ENCODE assay signal across 10 cellular contexts in the genomic region with DNA sequence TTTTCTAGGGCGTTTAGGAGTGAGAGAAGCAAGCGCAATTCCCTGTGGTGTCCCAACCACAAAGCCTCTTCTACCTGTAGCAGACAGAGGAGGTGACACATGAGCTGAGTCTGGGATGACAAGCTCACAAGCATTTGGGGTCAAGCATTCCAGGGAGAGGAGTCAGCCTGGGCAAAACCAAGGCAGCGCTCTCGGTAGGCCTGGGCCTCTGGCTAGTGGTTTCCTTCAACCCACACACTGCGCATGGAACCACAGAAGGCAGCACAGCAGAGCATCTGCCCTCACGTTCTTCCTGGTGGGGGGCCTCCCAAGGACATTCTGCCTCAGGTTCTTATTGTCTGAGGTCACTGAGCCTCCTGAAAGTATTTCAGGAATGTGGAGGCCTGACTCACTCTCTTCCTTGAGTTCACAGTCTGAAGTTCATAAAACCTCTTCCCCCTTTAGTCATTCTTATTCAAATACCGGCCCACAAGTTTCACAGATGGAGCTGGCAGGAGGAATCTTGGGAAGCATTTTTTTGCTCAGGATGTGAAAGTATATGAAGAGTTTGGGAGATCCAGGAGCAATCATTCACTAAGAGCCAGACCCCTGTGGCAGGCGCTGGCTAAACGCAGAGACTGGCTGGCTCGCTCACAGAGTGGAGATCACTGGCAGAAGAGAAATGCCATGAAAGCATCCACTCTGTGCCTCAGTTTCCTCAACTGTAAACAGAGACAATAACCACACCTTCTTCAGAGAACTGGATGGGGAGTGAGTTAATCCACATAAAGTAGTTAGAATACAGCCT. TPM values are rescaled to one million over a fixed set of nuclear protein-coding genes. Genes with fewer than 3 reads are reported as not detected.
DNase-seq lines count a peak whose midpoint lies in the region; ATAC-seq and TF ChIP-seq lines count a peak whose summit lies in the region.
"Had no signal": no experiment of that assay in that cellular context is flagged by ENCODE, and none has a peak within 500 bp of the region (broad histone marks: within the 10 kb centered on the region; RNA-seq: fewer than 3 reads in every experiment).

No MANE protein-coding gene starts in this region.

- H3K27me3 ChIP-seq in iPS-20b (ENCODE audit: insufficient read depth, low read length) (no peaks in the 10 kb centered on the region), sigmoid colon (no peaks in the 10 kb centered on the region)
- H3K27me3 ChIP-seq: BLaER1 had no signal

- H3K9me3 ChIP-seq in iPS-20b (ENCODE audit: insufficient read depth, low read depth, low read length), result no peaks in the 10 kb centered on the region
- H3K9me3 ChIP-seq in sigmoid colon, result no peaks in the 10 kb centered on the region
- H3K9me3 ChIP-seq: BLaER1 had no signal

- H3K9me3 Mint-ChIP-seq in stimulated activated effector memory CD8-positive, alpha-beta T cell treated with anti-CD3 and anti-CD28 coated beads, Interleukin-12 subunit alpha, Interleukin-12 subunit beta, amount 100 ng/mL, for 72 hours, result no peaks in the 10 kb centered on the region

- no peaks in the 10 kb centered on the region for H3K36me3 Mint-ChIP-seq in stimulated activated effector memory CD8-positive, alpha-beta T cell treated with anti-CD3 and anti-CD28 coated beads, Interleukin-12 subunit alpha, Interleukin-12 subunit beta, amount 100 ng/mL, for 72 hours

- intact Hi-C loops in sigmoid colon (cut with DNase I), result no loop called here

- no peak for TF ChIP-seq CTCF in astrocyte of the spinal cord (IDR thresholded peaks at IDR 0.05; ENCODE audit: low read depth, low read length)
- no peak for TF ChIP-seq CTCF in sigmoid colon (IDR thresholded peaks at IDR 0.05)

- H3K27ac ChIP-seq in iPS-20b (ENCODE audit: low read length) (peak overlapping the region; percentile 27), sigmoid colon (peak overlapping the region in 1 of 4 donors; percentile 16)
- H3K27ac ChIP-seq: BLaER1 had no signal

- H3K4me3 ChIP-seq in astrocyte of the spinal cord (ENCODE audit: low read depth, low read length) (no peak overlapping the region), iPS-20b (ENCODE audit: low read length) (0 out of 2 replicates have a peak overlapping the region, but pooled peaks have one; percentile 22), sigmoid colon (no peak overlapping the region)
- H3K4me3 ChIP-seq: BLaER1 had no signal

- H3K9ac ChIP-seq in iPS-20b (ENCODE audit: low read depth, low read length), result peak overlapping the region; percentile 57; the same call in 1 of the 2 replicates
- H3K9ac ChIP-seq: BLaER1 had no signal

- H3K36me3 ChIP-seq in iPS-20b (ENCODE audit: insufficient read depth, low read depth, low read length) (no peaks in the 10 kb centered on the region), sigmoid colon (no peaks in the 10 kb centered on the region)
- H3K36me3 ChIP-seq: BLaER1 had no signal

- ATAC-seq in stimulated activated effector memory CD8-positive, alpha-beta T cell treated with anti-CD3 and anti-CD28 coated beads, Interleukin-12 subunit alpha, Interleukin-12 subunit beta, amount 100 ng/mL, for 72 hours, result no peak

- H3K4me1 Mint-ChIP-seq in stimulated activated effector memory CD8-positive, alpha-beta T cell treated with anti-CD3 and anti-CD28 coated beads, Interleukin-12 subunit alpha, Interleukin-12 subunit beta, amount 100 ng/mL, for 72 hours, result no peaks in the 10 kb centered on the region

- in situ Hi-C loops in astrocyte of the spinal cord (cut with HindIII; ENCODE audit: low sequenced_read_pairs), result no loop called here

- DNase-seq in 8988T (peak; percentile 28), HK-2 (ENCODE audit: unreplicated experiment) (peak; percentile 98), astrocyte of the spinal cord (ENCODE audit: low read depth, low spot score) (peak; percentile 100), AML-193 (lab: John Stamatoyannopoulos, UW) (no peak), sigmoid colon (no peak), HuH-7 (ENCODE audit: low spot score) (no peak)
- no peak for DNase-seq in stimulated activated effector memory CD8-positive, alpha-beta T cell treated with anti-CD3 and anti-CD28 coated beads, Interleukin-12 subunit alpha, Interleukin-12 subunit beta, amount 100 ng/mL, for 72 hours (ENCODE audit: low spot score in 2 of 2)
- DNase-seq: activated CD8-positive, alpha-beta memory T cell treated with anti-CD3 and anti-CD28 coated beads, Interleukin-2, amount 50 U/mL, for 48 hours had no signal

- no peak overlapping the region for H3K4me3 Mint-ChIP-seq in stimulated activated effector memory CD8-positive, alpha-beta T cell treated with anti-CD3 and anti-CD28 coated beads, Interleukin-12 subunit alpha, Interleukin-12 subunit beta, amount 100 ng/mL, for 72 hours

- no peak overlapping the region for H3K27ac Mint-ChIP-seq in stimulated activated effector memory CD8-positive, alpha-beta T cell treated with anti-CD3 and anti-CD28 coated beads, Interleukin-12 subunit alpha, Interleukin-12 subunit beta, amount 100 ng/mL, for 72 hours

- no peak for TF ChIP-seq POLR2A in sigmoid colon (IDR thresholded peaks at IDR 0.05)

- 87 to 88% methylated on average over 10 of the region's 10 CpGs for WGBS in sigmoid colon, 2 donors

- H3K4me1 ChIP-seq in iPS-20b (ENCODE audit: insufficient read depth, low read length) (peaks cover 26% of the 10 kb centered on the region), sigmoid colon (peaks cover 0 to 29% (median 9%) of the 10 kb centered on the region in 4 donors)

- no peak for TF ChIP-seq EP300 in sigmoid colon (IDR thresholded peaks at IDR 0.05)

RNA-seq across cellular contexts. Expression of gene CCN1, which starts 26.8 kb away (rescaled TPM):
- total RNA-seq in sigmoid colon, result 100 to 1,000 TPM in 2 of 4 donors, 10 to 100 TPM in 2; 28.2 to 150 (median 104) TPM
- polyA plus RNA-seq in sigmoid colon, result 10 to 100 TPM in 2 of 3 donors, 1 to 10 TPM in 1; 3.9 to 79.5 (median 22.8) TPM

Comparison
In these comparisons a context has a peak if more than half of its experiments do, and no peak if none do; other contexts are left out.
1. DNase-seq: peak in 8988T (single experiment), HK-2 (single experiment) and astrocyte of the spinal cord (single experiment); none in AML-193 (0 of 2), sigmoid colon (single experiment), stimulated activated effector memory CD8-positive, alpha-beta T cell treated with anti-CD3 and anti-CD28 coated beads, Interleukin-12 subunit alpha, Interleukin-12 subunit beta, amount 100 ng/mL, for 72 hours (0 of 2) and HuH-7 (single experiment).